Comparison of ENCODE assay signal across 21 cellular contexts in the genomic region with DNA sequence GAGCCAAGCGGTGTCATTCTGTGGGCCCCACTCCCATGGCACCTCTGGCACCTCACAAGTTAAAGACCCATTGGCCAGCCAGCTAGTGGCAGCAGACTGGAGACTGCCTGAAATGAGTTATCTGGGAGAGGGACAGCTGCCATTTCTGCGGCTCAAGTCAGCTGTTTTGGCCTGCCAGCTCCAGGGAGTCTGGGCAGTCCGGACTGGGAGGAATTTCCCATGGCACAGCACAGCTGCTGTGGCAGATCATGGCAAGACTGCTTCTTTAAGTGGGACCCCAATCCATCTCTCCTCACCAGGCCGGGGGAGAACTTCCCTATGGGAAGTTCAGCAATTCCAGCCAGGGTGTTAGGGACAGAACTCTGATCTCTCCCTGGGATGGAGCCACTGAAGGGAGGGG.
"Had no signal": no experiment of that assay in that cellular context is flagged by ENCODE, and none has a peak within 500 bp of the region (broad histone marks: within the 10 kb centered on the region; RNA-seq: fewer than 3 reads in every experiment).

No MANE protein-coding gene starts in this region.

- H3K27ac Mint-ChIP-seq: dendritic cell treated with granulocyte-macrophage colony-stimulating factor and Interleukin-4, amounts not matched to agents 40 ng/mL and 50 ng/mL, for 4 days; endodermal cell; memory B cell; natural killer cell; stimulated activated naive B cell treated with anti-CD40 and anti-IgM and Interleukin-4, amounts not matched to agents 10 μg/mL and 1 μg/mL and 100 μg/mL, for 72 hours; stimulated activated naive CD8-positive, alpha-beta T cell treated with anti-CD3 and anti-CD28 coated beads, Interleukin-15, Interleukin-2, amounts not matched to agents 100 ng/mL and 50 ng/mL, for 24 hours had no signal

- H3K27me3 Mint-ChIP-seq: dendritic cell treated with granulocyte-macrophage colony-stimulating factor and Interleukin-4, amounts not matched to agents 40 ng/mL and 50 ng/mL, for 4 days; memory B cell; stimulated activated naive B cell treated with anti-CD40 and anti-IgM and Interleukin-4, amounts not matched to agents 10 μg/mL and 1 μg/mL and 100 μg/mL, for 72 hours; stimulated activated naive CD8-positive, alpha-beta T cell treated with anti-CD3 and anti-CD28 coated beads, Interleukin-15, Interleukin-2, amounts not matched to agents 100 ng/mL and 50 ng/mL, for 24 hours had no signal

- DNase-seq: colonic mucosa; effector CD8-positive, alpha-beta T cell; endodermal cell; foreskin fibroblast; gastrocnemius medialis; head of caudate nucleus; midbrain; natural killer cell; nucleus accumbens; sigmoid colon; spleen; stimulated activated CD4-positive, alpha-beta T cell treated with anti-CD3 and anti-CD28 coated beads, Interleukin-15, amount 100 ng/mL, for 24 hours; stimulated activated CD4-positive, alpha-beta T cell treated with anti-CD3 and anti-CD28 coated beads, Interleukin-2, amount 100 ng/mL, for 48 hours; stimulated activated naive B cell treated with anti-CD40 and anti-IgM and Interleukin-4, amounts not matched to agents 10 μg/mL and 1 μg/mL and 100 μg/mL, for 72 hours; transverse colon; upper lobe of right lung; uterus had no signal

- H3K36me3 Mint-ChIP-seq: memory B cell; stimulated activated naive B cell treated with anti-CD40 and anti-IgM and Interleukin-4, amounts not matched to agents 10 μg/mL and 1 μg/mL and 100 μg/mL, for 72 hours had no signal

- H3K4me1 Mint-ChIP-seq: endodermal cell; memory B cell; natural killer cell; stimulated activated naive B cell treated with anti-CD40 and anti-IgM and Interleukin-4, amounts not matched to agents 10 μg/mL and 1 μg/mL and 100 μg/mL, for 72 hours had no signal

- H3K4me3 Mint-ChIP-seq: dendritic cell treated with granulocyte-macrophage colony-stimulating factor and Interleukin-4, amounts not matched to agents 40 ng/mL and 50 ng/mL, for 4 days; endodermal cell; memory B cell; natural killer cell; neural crest cell; stimulated activated naive B cell treated with anti-CD40 and anti-IgM and Interleukin-4, amounts not matched to agents 10 μg/mL and 1 μg/mL and 100 μg/mL, for 72 hours; stimulated activated naive CD8-positive, alpha-beta T cell treated with anti-CD3 and anti-CD28 coated beads, Interleukin-15, Interleukin-2, amounts not matched to agents 100 ng/mL and 50 ng/mL, for 24 hours had no signal
